ENCODE assay signal across 8 cellular contexts in the genomic region with DNA sequence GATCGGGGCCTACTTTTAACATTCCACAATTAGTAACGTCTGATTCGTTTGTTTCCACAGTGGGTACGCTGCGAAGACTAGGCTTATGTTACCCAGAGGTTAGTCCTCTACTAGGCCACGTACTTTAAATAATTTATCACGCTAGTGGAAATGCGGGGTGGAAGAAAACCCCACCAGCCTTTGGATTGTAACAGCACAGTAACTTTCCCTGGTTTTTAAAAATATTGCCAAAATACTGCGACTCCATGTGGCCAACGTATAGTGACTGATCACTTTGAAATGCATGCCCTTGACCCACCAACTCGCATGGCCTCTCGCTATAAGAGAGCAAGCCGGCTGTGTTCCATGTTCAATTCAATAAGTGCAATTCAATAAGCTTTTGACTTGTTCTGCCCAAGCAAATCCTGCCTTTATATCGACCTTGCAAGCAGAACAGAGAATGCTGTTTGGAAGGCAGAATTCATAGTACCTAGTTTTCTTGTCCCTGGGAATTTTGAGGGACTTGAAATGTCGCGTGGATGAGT. TPM values are rescaled to one million over a fixed set of nuclear protein-coding genes. Genes with fewer than 3 reads are reported as not detected.
DNase-seq lines count a peak whose midpoint lies in the region; ATAC-seq and TF ChIP-seq lines count a peak whose summit lies in the region.

No MANE protein-coding gene starts in this region.

- H3K27me3 ChIP-seq in cardiac muscle cell, result no peaks in the 10 kb centered on the region
- no peaks in the 10 kb centered on the region for H3K27me3 ChIP-seq in iPS-15b (ENCODE audit: control insufficient read depth, insufficient read depth, low read length)

- no peaks in the 10 kb centered on the region for H3K27me3 Mint-ChIP-seq in activated CD8-positive, alpha-beta T cell treated with anti-CD3 and anti-CD28 coated beads for 36 hours
- H3K27me3 Mint-ChIP-seq in stimulated activated naive B cell treated with anti-CD40 and anti-IgM and Interleukin-4, amounts not matched to agents 10 μg/mL and 1 μg/mL and 100 μg/mL, for 72 hours, result no peaks in the 10 kb centered on the region

- peak overlapping the region; percentile 97 for H3K27ac Mint-ChIP-seq in activated CD8-positive, alpha-beta T cell treated with anti-CD3 and anti-CD28 coated beads for 36 hours
- peak overlapping the region; percentile 99 for H3K27ac Mint-ChIP-seq in stimulated activated naive B cell treated with anti-CD40 and anti-IgM and Interleukin-4, amounts not matched to agents 10 μg/mL and 1 μg/mL and 100 μg/mL, for 72 hours

- peaks cover 2% of the 10 kb centered on the region for H3K9me3 Mint-ChIP-seq in activated CD8-positive, alpha-beta T cell treated with anti-CD3 and anti-CD28 coated beads for 36 hours
- H3K9me3 Mint-ChIP-seq in stimulated activated naive B cell treated with anti-CD40 and anti-IgM and Interleukin-4, amounts not matched to agents 10 μg/mL and 1 μg/mL and 100 μg/mL, for 72 hours, result peaks cover 0 to 1% of the 10 kb centered on the region in 2 donors

- no peak for ATAC-seq in Right ventricle myocardium superior (ENCODE audit: poor library complexity)
- ATAC-seq in activated CD8-positive, alpha-beta T cell treated with anti-CD3 and anti-CD28 coated beads for 36 hours, result no peak
- ATAC-seq in stimulated activated naive B cell treated with anti-CD40 and anti-IgM and Interleukin-4, amounts not matched to agents 10 μg/mL and 1 μg/mL and 100 μg/mL, for 72 hours (replicated peaks), result peak in 1 of 2 donors; percentile 0

- H3K4me3 Mint-ChIP-seq in activated CD8-positive, alpha-beta T cell treated with anti-CD3 and anti-CD28 coated beads for 36 hours, result peak overlapping the region; percentile 89
- peak overlapping the region; percentile 93 to 96 for H3K4me3 Mint-ChIP-seq in stimulated activated naive B cell treated with anti-CD40 and anti-IgM and Interleukin-4, amounts not matched to agents 10 μg/mL and 1 μg/mL and 100 μg/mL, for 72 hours

- peak overlapping the region; percentile 91 for H3K9ac ChIP-seq in iPS-15b (ENCODE audit: low read depth, low read length)

- no peak for TF ChIP-seq CTCF in cardiac muscle cell (IDR thresholded peaks at IDR 0.05; ENCODE audit: low read depth, low read length)
- TF ChIP-seq CTCF in activated CD8-positive, alpha-beta T cell treated with anti-CD3 and anti-CD28 coated beads for 36 hours (IDR thresholded peaks at IDR 0.05), result no peak

- H3K4me3 ChIP-seq in cardiac muscle cell (peak overlapping the region; percentile 100), iPS-15b (ENCODE audit: low read depth, low read length) (peak overlapping the region; percentile 95)

- intact Hi-C loops in Right ventricle myocardium superior (cut with DNase I), result no loop called here
- intact Hi-C loops in activated CD8-positive, alpha-beta T cell treated with anti-CD3 and anti-CD28 coated beads for 36 hours (cut with micrococcal nuclease), result no loop called here

- H3K36me3 ChIP-seq in cardiac muscle cell (no peaks in the 10 kb centered on the region), iPS-15b (ENCODE audit: control insufficient read depth, insufficient read depth, low read length) (no peaks in the 10 kb centered on the region)

- H3K9me3 ChIP-seq in cardiac muscle cell (ENCODE audit: low read depth) (no peaks in the 10 kb centered on the region), iPS-15b (ENCODE audit: control insufficient read depth, insufficient read depth, low read length) (no peaks in the 10 kb centered on the region)

- H3K27ac ChIP-seq in cardiac muscle cell, result peak overlapping the region; percentile 99

- POLR2A ChIA-PET in activated CD8-positive, alpha-beta T cell treated with anti-CD3 and anti-CD28 coated beads for 36 hours (lab: Charles Lee), result interaction anchor here (0.9 to 2.1 kb wide), 11 partner anchors 26 to 295 kb away, joined by 3 to 8 read pairs (median 4); no protein-coding TSS in a partner anchor

- H3K4me1 Mint-ChIP-seq in activated CD8-positive, alpha-beta T cell treated with anti-CD3 and anti-CD28 coated beads for 36 hours (ENCODE audit: low read depth), result peaks cover 23% of the 10 kb centered on the region
- H3K4me1 Mint-ChIP-seq in stimulated activated naive B cell treated with anti-CD40 and anti-IgM and Interleukin-4, amounts not matched to agents 10 μg/mL and 1 μg/mL and 100 μg/mL, for 72 hours, result peaks cover 12 to 24% of the 10 kb centered on the region in 2 donors

- H3K36me3 Mint-ChIP-seq in activated CD8-positive, alpha-beta T cell treated with anti-CD3 and anti-CD28 coated beads for 36 hours (ENCODE audit: low read depth), result peaks cover 7% of the 10 kb centered on the region
- peaks cover 9 to 22% of the 10 kb centered on the region in 2 donors for H3K36me3 Mint-ChIP-seq in stimulated activated naive B cell treated with anti-CD40 and anti-IgM and Interleukin-4, amounts not matched to agents 10 μg/mL and 1 μg/mL and 100 μg/mL, for 72 hours

- H3K4me1 ChIP-seq in cardiac muscle cell (ENCODE audit: low read depth) (peaks cover 17% of the 10 kb centered on the region), iPS-15b (ENCODE audit: control insufficient read depth, insufficient read depth, low read length) (peaks cover 18% of the 10 kb centered on the region)

- DNase-seq in cardiac muscle cell (ENCODE audit: low read depth in 1 of 2, low spot score in 1 of 2), result peak; percentile 13 to 29
- no peak for DNase-seq in Right ventricle myocardium superior
- DNase-seq in activated CD8-positive, alpha-beta T cell treated with anti-CD3 and anti-CD28 coated beads for 36 hours, result no peak
- DNase-seq in stimulated activated naive B cell treated with anti-CD40 and anti-IgM and Interleukin-4, amounts not matched to agents 10 μg/mL and 1 μg/mL and 100 μg/mL, for 72 hours, result no peak
- DNase-seq in NCI-H774 (lab: John Stamatoyannopoulos, UW), result no peak
- DNase-seq in NCI-H2171 treated with DMSO at 0.1 percent for 48 hours (lab: John Stamatoyannopoulos, UW), result no peak
- no peak for DNase-seq in COLO668 (lab: John Stamatoyannopoulos, UW; ENCODE audit: unreplicated experiment)

- CTCF ChIA-PET in activated CD8-positive, alpha-beta T cell treated with anti-CD3 and anti-CD28 coated beads for 36 hours (lab: Charles Lee), result interaction anchor here (1.0 to 1.4 kb wide), 2 partner anchors 9 to 243 kb away, joined by 3 to 7 read pairs; no protein-coding TSS in a partner anchor

RNA-seq across cellular contexts. Expression of a gene that starts 0.9 kb away (rescaled TPM):
- 17.5 and 26.8 TPM in 2 replicates for total RNA-seq in cardiac muscle cell
- polyA plus RNA-seq in cardiac muscle cell, result 3.5 and 5.2 TPM in 2 replicates
- 17.1 TPM for total RNA-seq in Right ventricle myocardium superior
- 10 to 100 TPM; 34.3 to 35.9 TPM for total RNA-seq in activated CD8-positive, alpha-beta T cell treated with anti-CD3 and anti-CD28 coated beads for 36 hours

Comparison
In these comparisons a context has a peak if more than half of its experiments do, and no peak if none do; other contexts are left out.
1. DNase-seq: peak in cardiac muscle cell (2 of 2); none in Right ventricle myocardium superior (single experiment), activated CD8-positive, alpha-beta T cell treated with anti-CD3 and anti-CD28 coated beads for 36 hours (single experiment), stimulated activated naive B cell treated with anti-CD40 and anti-IgM and Interleukin-4, amounts not matched to agents 10 μg/mL and 1 μg/mL and 100 μg/mL, for 72 hours (single experiment), NCI-H774 (single experiment), NCI-H2171 treated with DMSO at 0.1 percent for 48 hours (single experiment) and COLO668 (single experiment).